ENCODE assay signal across 1 cellular context in the genomic region with DNA sequence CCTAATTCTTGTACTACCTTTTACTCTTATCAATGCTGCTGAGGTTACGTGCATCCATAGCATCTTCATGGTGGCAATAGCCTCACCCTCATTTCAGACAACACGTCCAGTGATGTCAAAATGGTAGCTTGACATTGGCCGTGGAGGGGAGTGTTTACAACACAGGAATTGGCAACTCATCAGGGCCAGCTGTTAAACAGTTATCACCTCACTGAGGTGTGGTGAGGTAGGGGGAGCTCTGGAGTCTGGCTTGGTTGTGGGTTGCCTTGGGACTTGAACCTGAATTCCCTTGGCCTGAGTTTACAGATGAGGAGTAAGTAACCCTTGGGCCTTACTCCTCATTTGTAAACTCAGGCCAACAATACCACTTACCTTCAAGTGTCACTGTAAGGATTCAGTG.
TF ChIP-seq lines count a peak whose summit lies in the region.

No MANE protein-coding gene starts in this region.

TF ChIP-seq in GM12891, 5 proteins besides CTCF, POLR2A, EP300 and RAD21:
- no peak for TF ChIP-seq SPI1 (IDR thresholded peaks at IDR 0.05; ENCODE audit: low read depth, low read length)
- TF ChIP-seq POU2F2 (IDR thresholded peaks at IDR 0.05; ENCODE audit: low read depth, low read length) = no peak
- TF ChIP-seq POLR2AphosphoS5 (IDR thresholded peaks at IDR 0.05; ENCODE audit: low read depth, low read length) = no peak
- TF ChIP-seq PAX5 (IDR thresholded peaks at IDR 0.05; ENCODE audit: insufficient read depth, low read length, severe bottlenecking) = no peak
- TF ChIP-seq TAF1 (IDR thresholded peaks at IDR 0.05; ENCODE audit: low read depth, low read length) = no peak
